ENCODE assay signal across 1 cellular context in genomic region chr19:45179063-45179847, GRCh38.
A peak's percentile ranks its signal among the peaks of the same experiment; 100 is the strongest.
TF ChIP-seq lines count a peak whose summit lies in the region.

No MANE protein-coding gene starts in this region.

TF ChIP-seq in K562, 482 proteins besides CTCF, POLR2A, EP300 and RAD21 (continued from another document and continues in another):
- TF ChIP-seq NKRF (IDR thresholded peaks at IDR 0.05; ENCODE audit: borderline replicate concordance) = 0 out of 2 replicates have a peak, but pooled peaks have one; percentile 14
- peak; percentile 43 for TF ChIP-seq JUND (IDR thresholded peaks at IDR 0.05; ENCODE audit: borderline replicate concordance, low read depth, low read length)
- no peak; the same call in 2 of the 3 replicates for TF ChIP-seq JUND (tag; IDR thresholded peaks at IDR 0.05; ENCODE audit: borderline replicate concordance, low read depth, low read length)
- 0 out of 2 replicates have a peak, but pooled peaks have one; percentile 46 for TF ChIP-seq GMEB1 (CRISPR knock-in tag; IDR thresholded peaks at IDR 0.05)
- peak; percentile 79 for TF ChIP-seq CHD1 (IDR thresholded peaks at IDR 0.05; ENCODE audit: low read length)
- TF ChIP-seq POU5F1 (IDR thresholded peaks at IDR 0.05; ENCODE audit: borderline replicate concordance, low read depth, low read length, partially characterized antibody) = no peak
- TF ChIP-seq EHMT2 (IDR thresholded peaks at IDR 0.05) = no peak
- TF ChIP-seq CAMTA2 (CRISPR knock-in tag; conservative IDR thresholded peaks at IDR 0.05) = 0 out of 2 replicates have a peak, but pooled peaks have one; percentile 23
- no peak for TF ChIP-seq CREB3 (tag; conservative IDR thresholded peaks at IDR 0.05; ENCODE audit: low read depth)
- no peak for TF ChIP-seq KLF6 (CRISPR knock-in tag; IDR thresholded peaks at IDR 0.05; ENCODE audit: borderline replicate concordance)
- TF ChIP-seq ATF7 (IDR thresholded peaks at IDR 0.05) = peak; percentile 55; the same call in 1 of the 2 replicates
- TF ChIP-seq EGR1 (conservative IDR thresholded peaks at IDR 0.05) = peak; percentile 84
- TF ChIP-seq STAT6 (CRISPR knock-in tag; IDR thresholded peaks at IDR 0.05) = peak; percentile 27; the same call in 1 of the 2 replicates
- TF ChIP-seq GTF2E2 (tag; IDR thresholded peaks at IDR 0.05) = 0 out of 2 replicates have a peak, but pooled peaks have one; percentile 38
- TF ChIP-seq MXI1 (IDR thresholded peaks at IDR 0.05; ENCODE audit: low read depth, low read length) = no peak
- TF ChIP-seq THAP12 (CRISPR knock-in tag; IDR thresholded peaks at IDR 0.05) = peak; percentile 54
- 0 out of 2 replicates have a peak, but pooled peaks have one; percentile 63 for TF ChIP-seq E2F3 (CRISPR knock-in tag; IDR thresholded peaks at IDR 0.05)
- TF ChIP-seq ZNF431 (CRISPR knock-in tag; IDR thresholded peaks at IDR 0.05) = peak; percentile 66; the same call in 1 of the 2 replicates
- TF ChIP-seq NONO (IDR thresholded peaks at IDR 0.05; ENCODE audit: low read depth in 2 of 2, low read length in 1 of 2) = peak in 1 of 2 experiments; percentile 76; a peak in 3 of 4 replicates
- peak; percentile 46 for TF ChIP-seq PCBP1 (IDR thresholded peaks at IDR 0.05; ENCODE audit: low read depth, low read length, poor library complexity, severe bottlenecking)
- TF ChIP-seq MTA3 (IDR thresholded peaks at IDR 0.05; ENCODE audit: borderline replicate concordance) = peak; percentile 79
- TF ChIP-seq VEZF1 (CRISPR knock-in tag; IDR thresholded peaks at IDR 0.05) = peak; percentile 38; the same call in 1 of the 2 replicates
- no peak for TF ChIP-seq PML (IDR thresholded peaks at IDR 0.05; ENCODE audit: low read length)
- no peak for TF ChIP-seq ZNF174 (CRISPR knock-in tag; IDR thresholded peaks at IDR 0.05)
- no peak for TF ChIP-seq ATF1 (CRISPR knock-in tag; IDR thresholded peaks at IDR 0.05)
- TF ChIP-seq ATF1 (tag; IDR thresholded peaks at IDR 0.05) = peak; percentile 71
- TF ChIP-seq XRCC5 (IDR thresholded peaks at IDR 0.05; ENCODE audit: low read depth, low read length) = 0 out of 2 replicates have a peak, but pooled peaks have one; percentile 15
- peak; percentile 96 for TF ChIP-seq NFIC (IDR thresholded peaks at IDR 0.05)
- TF ChIP-seq ZBTB7A (IDR thresholded peaks at IDR 0.05; ENCODE audit: borderline replicate concordance, control insufficient read depth, low read depth, low read length) = peak; percentile 59; the same call in 1 of the 2 replicates
- TF ChIP-seq ID3 (CRISPR knock-in tag; IDR thresholded peaks at IDR 0.05) = no peak
- peak; percentile 38; the same call in 1 of the 2 replicates for TF ChIP-seq ID3 (tag; IDR thresholded peaks at IDR 0.05)
- TF ChIP-seq TCF7 (IDR thresholded peaks at IDR 0.05; ENCODE audit: borderline replicate concordance) = 0 out of 2 replicates have a peak, but pooled peaks have one; percentile 10
- peak in 1 of 3 experiments; percentile 48; a peak in 1 of 6 replicates for TF ChIP-seq ZBTB11 (CRISPR knock-in tag; IDR thresholded peaks at IDR 0.05)
- TF ChIP-seq POLR2G (IDR thresholded peaks at IDR 0.05; ENCODE audit: low read depth, low read length) = peak; percentile 86
- TF ChIP-seq GABPB1 (CRISPR knock-in tag; IDR thresholded peaks at IDR 0.05) = peak; percentile 29; the same call in 1 of the 2 replicates
- peak; percentile 46; the same call in 1 of the 2 replicates for TF ChIP-seq RB1 (IDR thresholded peaks at IDR 0.05; ENCODE audit: low read depth)
- 0 out of 2 replicates have a peak, but pooled peaks have one; percentile 20 for TF ChIP-seq ILF3 (IDR thresholded peaks at IDR 0.05; ENCODE audit: borderline replicate concordance)
- TF ChIP-seq CBX1 (IDR thresholded peaks at IDR 0.05; ENCODE audit: low read depth) = 0 out of 2 replicates have a peak, but pooled peaks have one; percentile 29
- TF ChIP-seq CBX5 (IDR thresholded peaks at IDR 0.05; ENCODE audit: borderline replicate concordance, low read depth) = no peak
- TF ChIP-seq GATAD2B (IDR thresholded peaks at IDR 0.05; ENCODE audit: borderline replicate concordance) = peak; percentile 85
- no peak for TF ChIP-seq SMC3 (conservative IDR thresholded peaks at IDR 0.05; ENCODE audit: insufficient read depth, low read depth, low read length)
- no peak for TF ChIP-seq ZSCAN32 (CRISPR knock-in tag; IDR thresholded peaks at IDR 0.05)
- TF ChIP-seq MTA1 (IDR thresholded peaks at IDR 0.05; ENCODE audit: borderline replicate concordance) = 0 out of 2 replicates have a peak, but pooled peaks have one; percentile 21
- TF ChIP-seq MED1 (CRISPR knock-in tag; IDR thresholded peaks at IDR 0.05; ENCODE audit: borderline replicate concordance) = 0 out of 2 replicates have a peak, but pooled peaks have one; percentile 42
